ENCODE assay signal across 22 cellular contexts in the genomic region with DNA sequence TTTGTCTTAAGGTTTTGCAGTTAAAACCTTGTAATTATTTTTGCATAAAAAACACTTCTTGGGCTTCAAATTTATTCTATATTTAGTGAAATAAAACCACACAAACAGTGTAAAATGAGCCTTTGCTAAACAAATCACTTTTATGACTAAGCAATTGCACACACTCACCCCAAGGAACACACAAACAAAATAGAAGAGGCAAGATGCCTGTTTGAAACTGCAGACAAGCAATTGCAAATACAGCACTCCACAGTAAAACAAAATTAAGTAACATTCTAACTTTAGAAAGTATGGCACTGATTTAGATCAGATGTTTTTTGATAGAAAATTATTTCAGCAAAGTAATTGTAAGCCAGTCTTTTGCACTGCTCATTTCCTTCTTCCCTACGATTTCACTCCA.
"Had no signal": no experiment of that assay in that cellular context is flagged by ENCODE, and none has a peak within 500 bp of the region (broad histone marks: within the 10 kb centered on the region; RNA-seq: fewer than 3 reads in every experiment).

No MANE protein-coding gene starts in this region.

- ATAC-seq: left lung; mucosa of descending colon; naive thymus-derived CD4-positive, alpha-beta T cell; stimulated activated naive CD8-positive, alpha-beta T cell treated with anti-CD3 and anti-CD28 coated beads, Interleukin-15, Interleukin-2, amounts not matched to agents 100 U/mL and 50 U/mL, for 24 hours had no signal

- H3K9me3 ChIP-seq: esophagus squamous epithelium, left lung, mucosa of descending colon, prostate gland, transverse colon, vagina had no signal

- H3K36me3 ChIP-seq: cardiac muscle cell, esophagus squamous epithelium, left lung, prostate gland, transverse colon, vagina had no signal

- H3K36me3 Mint-ChIP-seq: naive thymus-derived CD4-positive, alpha-beta T cell had no signal

- H3K27me3 ChIP-seq: cardiac muscle cell, esophagus squamous epithelium, left lung, transverse colon, vagina had no signal

- H3K4me3 ChIP-seq: cardiac muscle cell, esophagus squamous epithelium, left lung, mucosa of descending colon, prostate gland, skin epidermis, transverse colon, vagina had no signal

- H3K27ac ChIP-seq: cardiac muscle cell, esophagus squamous epithelium, left lung, prostate gland, transverse colon, vagina had no signal

- H3K9me3 Mint-ChIP-seq: T-helper 2 cell treated with Interferon-gamma antibody and Interleukin-4, amounts not matched to agents 5 μg/mL and 100 μg/mL, for 36 hours had no signal

- FAIRE-seq: colon, keratinocyte had no signal

- H3K4me1 Mint-ChIP-seq: naive thymus-derived CD4-positive, alpha-beta T cell had no signal

- DNase-seq: activated CD4-positive, alpha-beta T cell treated with anti-CD3 and anti-CD28 coated beads, Interleukin-2, amount 50 U/mL, for 1 hour; activated CD4-positive, CD25-positive, alpha-beta regulatory T cell; activated naive CD4-positive, alpha-beta T cell treated with Interleukin-2 at 50 U/mL for 16 hours; aorta; esophagus squamous epithelium; hippocampal formation; left lung; mucosa of descending colon; naive thymus-derived CD4-positive, alpha-beta T cell; occipital lobe; right cardiac atrium; stimulated activated CD4-positive, alpha-beta T cell treated with anti-CD3 and anti-CD28 coated beads, Interleukin-4, amount 100 ng/mL, for 4 hours; stimulated activated CD8-positive, alpha-beta memory T cell treated with anti-CD3 and anti-CD28 coated beads, Interleukin-4, amount 100 ng/mL, for 48 hours; stimulated activated naive CD8-positive, alpha-beta T cell treated with anti-CD3 and anti-CD28 coated beads, Interleukin-15, Interleukin-2, amounts not matched to agents 100 U/mL and 50 U/mL, for 24 hours; transverse colon had no signal

- H3K4me1 ChIP-seq: left lung, prostate gland, transverse colon had no signal

- H3K27ac Mint-ChIP-seq: naive thymus-derived CD4-positive, alpha-beta T cell; T-helper 2 cell treated with Interferon-gamma antibody and Interleukin-4, amounts not matched to agents 5 μg/mL and 100 μg/mL, for 36 hours had no signal

- H3K4me3 Mint-ChIP-seq: naive thymus-derived CD4-positive, alpha-beta T cell; T-helper 2 cell treated with Interferon-gamma antibody and Interleukin-4, amounts not matched to agents 5 μg/mL and 100 μg/mL, for 36 hours had no signal
